Comparison of ENCODE assay signal across 27 cellular contexts in the genomic region with DNA sequence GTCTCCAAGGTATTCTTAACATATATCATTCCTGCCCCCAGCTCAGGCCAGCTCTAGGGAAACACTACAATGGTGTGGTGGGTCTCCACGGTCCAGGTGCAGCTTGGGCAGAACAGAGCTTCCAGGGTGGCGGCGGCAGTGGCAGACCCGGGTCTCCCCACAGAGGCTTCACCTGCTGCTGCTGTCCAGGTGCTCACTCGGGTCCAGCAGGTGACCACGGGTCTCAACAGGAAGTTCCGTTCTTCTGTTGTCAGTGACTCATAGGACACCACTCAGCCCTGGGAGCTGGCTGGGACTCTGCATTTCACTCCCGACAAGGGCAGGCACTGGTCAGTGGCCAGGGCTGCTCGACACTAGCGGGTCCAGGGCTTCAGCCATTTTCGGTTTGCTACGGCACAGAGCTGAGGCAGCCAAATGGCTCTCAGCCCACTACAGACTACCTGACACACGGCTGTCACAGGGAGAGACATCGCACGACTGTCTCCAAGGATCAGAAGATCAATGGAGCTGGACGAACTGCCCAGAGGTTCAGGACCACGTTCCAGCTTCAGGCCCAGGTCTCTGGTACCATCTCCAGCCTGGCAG. TPM values are rescaled to one million over a fixed set of nuclear protein-coding genes. Genes with fewer than 3 reads are reported as not detected.
DNase-seq lines count a peak whose midpoint lies in the region; ATAC-seq, FAIRE-seq and TF ChIP-seq lines count a peak whose summit lies in the region.
"Had no signal": no experiment of that assay in that cellular context is flagged by ENCODE, and none has a peak within 500 bp of the region (broad histone marks: within the 10 kb centered on the region; RNA-seq: fewer than 3 reads in every experiment).

No MANE protein-coding gene starts in this region.

- H3K9ac ChIP-seq in kidney (ENCODE audit: low read length in 2 of 2) (no peak overlapping the region), neuronal stem cell (ENCODE audit: low read depth, low read length, poor library complexity) (no peak overlapping the region)
- H3K9ac ChIP-seq: BLaER1 had no signal

- POLR2A ChIA-PET in naive thymus-derived CD4-positive, alpha-beta T cell (lab: Charles Lee), result no interaction called here

- no peaks in the 10 kb centered on the region for H3K4me1 ChIP-seq in kidney (ENCODE audit: control insufficient read depth in 1 of 2, insufficient read depth in 1 of 2, low read depth in 1 of 2, low read length in 2 of 2)
- H3K4me1 ChIP-seq in neuronal stem cell (ENCODE audit: control insufficient read depth in 2 of 2, insufficient read depth in 1 of 2, low read depth in 1 of 2, low read length in 2 of 2), result no peaks in the 10 kb centered on the region
- no peaks in the 10 kb centered on the region for H3K4me1 ChIP-seq in sigmoid colon
- no peaks in the 10 kb centered on the region for H3K4me1 ChIP-seq in naive thymus-derived CD4-positive, alpha-beta T cell (ENCODE audit: control insufficient read depth in 2 of 2, insufficient read depth in 2 of 2, low read length in 2 of 2)
- H3K4me1 ChIP-seq: A549, BE2C had no signal

- H3K27ac Mint-ChIP-seq in chondrocyte (ENCODE audit: unreplicated experiment), result no peak overlapping the region
- H3K27ac Mint-ChIP-seq in naive thymus-derived CD4-positive, alpha-beta T cell, result no peak overlapping the region
- H3K27ac Mint-ChIP-seq: CD4-positive, alpha-beta memory T cell; CD8-positive, alpha-beta memory T cell had no signal

- CTCF ChIA-PET in naive thymus-derived CD4-positive, alpha-beta T cell (lab: Charles Lee), result no interaction called here

- no peak overlapping the region for H4K91ac ChIP-seq in neuronal stem cell (ENCODE audit: low read depth, low read length, poor library complexity)

- H2BK5ac ChIP-seq in neuronal stem cell (ENCODE audit: low read length), result no peak overlapping the region

- no peaks in the 10 kb centered on the region for H3K9me3 ChIP-seq in kidney (ENCODE audit: control insufficient read depth in 1 of 2, low read length in 2 of 2)
- H3K9me3 ChIP-seq in neuronal stem cell (replicated peaks in 1 of 2; ENCODE audit: control insufficient read depth in 2 of 2, insufficient read depth in 1 of 2, low read depth in 1 of 2, low read length in 2 of 2), result peaks cover 0 to 3% of the 10 kb centered on the region in 2 donors
- H3K9me3 ChIP-seq in sigmoid colon, result no peaks in the 10 kb centered on the region
- no peaks in the 10 kb centered on the region for H3K9me3 ChIP-seq in naive thymus-derived CD4-positive, alpha-beta T cell (ENCODE audit: control insufficient read depth in 2 of 3, low read length in 3 of 3)
- H3K9me3 ChIP-seq: A549, BE2C, BLaER1 had no signal

- H3K36me3 ChIP-seq in kidney (ENCODE audit: control insufficient read depth in 1 of 2, insufficient read depth in 2 of 2, low read length in 2 of 2) (peaks cover 22 to 42% of the 10 kb centered on the region in 2 donors), neuronal stem cell (replicated peaks in 1 of 2; ENCODE audit: control insufficient read depth in 2 of 2, insufficient read depth in 2 of 2, low read length in 2 of 2) (peaks cover 31 to 83% of the 10 kb centered on the region in 2 donors), sigmoid colon (peaks cover 17 to 79% (median 44%) of the 10 kb centered on the region in 4 donors)
- peaks cover 10 to 71% (median 11%) of the 10 kb centered on the region in 3 experiments for H3K36me3 ChIP-seq in naive thymus-derived CD4-positive, alpha-beta T cell (ENCODE audit: control insufficient read depth in 2 of 3, insufficient read depth in 3 of 3, low read length in 3 of 3)

- no peak overlapping the region for H3K14ac ChIP-seq in neuronal stem cell (ENCODE audit: low read length)

- peaks cover 6% of the 10 kb centered on the region for H3K36me3 Mint-ChIP-seq in chondrocyte (ENCODE audit: low read depth)
- peaks cover 2 to 57% (median 22%) of the 10 kb centered on the region in 5 donors for H3K36me3 Mint-ChIP-seq in naive thymus-derived CD4-positive, alpha-beta T cell

- H3K27me3 Mint-ChIP-seq in chondrocyte (ENCODE audit: low read depth), result peaks cover 1% of the 10 kb centered on the region
- H3K27me3 Mint-ChIP-seq in naive thymus-derived CD4-positive, alpha-beta T cell, result no peaks in the 10 kb centered on the region
- H3K27me3 Mint-ChIP-seq: CD4-positive, alpha-beta memory T cell; CD4-positive, CD25-positive, alpha-beta regulatory T cell; CD8-positive, alpha-beta memory T cell had no signal

- no peak overlapping the region for H3K4ac ChIP-seq in neuronal stem cell (ENCODE audit: low read length)

- no peak overlapping the region for H3K4me2 ChIP-seq in neuronal stem cell (ENCODE audit: insufficient read depth, low read length, poor library complexity, severe bottlenecking)
- H3K4me2 ChIP-seq: A549, BLaER1 had no signal

- no peaks in the 10 kb centered on the region for H3K4me1 Mint-ChIP-seq in chondrocyte (ENCODE audit: low read depth)
- H3K4me1 Mint-ChIP-seq in naive thymus-derived CD4-positive, alpha-beta T cell, result peaks cover 0 to 3% (median 0%) of the 10 kb centered on the region in 7 donors
- H3K4me1 Mint-ChIP-seq: CD14-positive monocyte; CD4-positive, alpha-beta memory T cell; CD8-positive, alpha-beta memory T cell had no signal

- no peak for TF ChIP-seq POLR2A in sigmoid colon (IDR thresholded peaks at IDR 0.05)

- H2BK120ac ChIP-seq in neuronal stem cell (ENCODE audit: low read depth, low read length), result no peak overlapping the region

- peak overlapping the region; percentile 13 for H3K23ac ChIP-seq in neuronal stem cell (ENCODE audit: low read depth, low read length, poor library complexity)

- H4K8ac ChIP-seq in neuronal stem cell (ENCODE audit: low read depth, low read length), result no peak overlapping the region

- FAIRE-seq in kidney (lab: Jason Lieb, UNC), result no peak
- FAIRE-seq: A549, GM12878, GM12892, GM18507 had no signal

- no peaks in the 10 kb centered on the region for H3K9me3 Mint-ChIP-seq in chondrocyte (ENCODE audit: low read depth)
- no peaks in the 10 kb centered on the region for H3K9me3 Mint-ChIP-seq in naive thymus-derived CD4-positive, alpha-beta T cell
- H3K9me3 Mint-ChIP-seq: CD14-positive monocyte; CD4-positive, alpha-beta memory T cell; CD8-positive, alpha-beta memory T cell had no signal

- no peak overlapping the region for H2BK12ac ChIP-seq in neuronal stem cell (ENCODE audit: low read length)

- H3K4me3 Mint-ChIP-seq in chondrocyte (ENCODE audit: unreplicated experiment), result no peak overlapping the region
- H3K4me3 Mint-ChIP-seq in naive thymus-derived CD4-positive, alpha-beta T cell, result no peak overlapping the region
- H3K4me3 Mint-ChIP-seq: CD14-positive monocyte; CD4-positive, alpha-beta memory T cell; CD4-positive, CD25-positive, alpha-beta regulatory T cell; CD8-positive, alpha-beta memory T cell had no signal

- no peak for TF ChIP-seq EP300 in sigmoid colon (IDR thresholded peaks at IDR 0.05)

- H3K4me3 ChIP-seq in kidney (ENCODE audit: low read length in 2 of 2), result no peak overlapping the region
- no peak overlapping the region for H3K4me3 ChIP-seq in neuronal stem cell (ENCODE audit: low read length in 2 of 2)
- H3K4me3 ChIP-seq in sigmoid colon, result no peak overlapping the region
- no peak overlapping the region for H3K4me3 ChIP-seq in naive thymus-derived CD4-positive, alpha-beta T cell (ENCODE audit: low read length)
- H3K4me3 ChIP-seq: A549, BLaER1, GM12878 had no signal

- TF ChIP-seq CTCF in kidney (IDR thresholded peaks at IDR 0.05; ENCODE audit: borderline replicate concordance, extremely low read depth, insufficient read depth) (no peak), sigmoid colon (IDR thresholded peaks at IDR 0.05) (no peak), chondrocyte (IDR thresholded peaks at IDR 0.05) (no peak)

- H3K27me3 ChIP-seq in neuronal stem cell (ENCODE audit: control insufficient read depth in 3 of 3, insufficient read depth in 3 of 3, low read depth in 1 of 3, low read length in 3 of 3) (no peaks in the 10 kb centered on the region), sigmoid colon (no peaks in the 10 kb centered on the region)
- no peaks in the 10 kb centered on the region for H3K27me3 ChIP-seq in naive thymus-derived CD4-positive, alpha-beta T cell (ENCODE audit: control insufficient read depth in 2 of 2, insufficient read depth in 2 of 2, low read length in 2 of 2)
- H3K27me3 ChIP-seq: BE2C, BLaER1 had no signal

- peak; percentile 40 for DNase-seq in kidney
- DNase-seq in neuronal stem cell (ENCODE audit: low spot score), result no peak
- DNase-seq in sigmoid colon, result peak; percentile 57
- no peak for DNase-seq in chondrocyte (ENCODE audit: low spot score)
- DNase-seq in naive thymus-derived CD4-positive, alpha-beta T cell, result no peak
- DNase-seq in medulla oblongata (ENCODE audit: extremely low spot score), result no peak
- DNase-seq: ACHN; BE2C; CD4-positive, alpha-beta memory T cell; CD4-positive, CD25-positive, alpha-beta regulatory T cell; COR-L47; DMS 273 treated with DMSO at 0.1 percent for 48 hours; DMS153; DMS53; DMS79; DND-41; EL; GDM1 had no signal

- no peak overlapping the region for H3K27ac ChIP-seq in kidney (ENCODE audit: low read depth in 2 of 2, low read length in 2 of 2)
- no peak overlapping the region for H3K27ac ChIP-seq in neuronal stem cell (replicated peaks; ENCODE audit: low read length)
- no peak overlapping the region for H3K27ac ChIP-seq in sigmoid colon
- no peak overlapping the region for H3K27ac ChIP-seq in naive thymus-derived CD4-positive, alpha-beta T cell (ENCODE audit: low read depth, low read length)
- H3K27ac ChIP-seq: 22Rv1, A549, BLaER1 had no signal

- WGBS in neuronal stem cell (ENCODE audit: extremely low coverage in 2 of 2, insufficient read length in 2 of 2, insufficient replicate concordance in 1 of 2), 2 donors, result no CpG with 5 or more reads among the region's 17 CpGs
- 94 to 96% methylated on average over 17 of the region's 17 CpGs for WGBS in sigmoid colon, 2 donors

- no peak overlapping the region for H2BK15ac ChIP-seq in neuronal stem cell (ENCODE audit: low read length)

- H2AK5ac ChIP-seq in neuronal stem cell (ENCODE audit: low read depth, low read length), result no peak overlapping the region

- no peaks in the 10 kb centered on the region for H3K79me1 ChIP-seq in neuronal stem cell (ENCODE audit: low read depth, low read length)

- H3K18ac ChIP-seq in neuronal stem cell (ENCODE audit: low read length), result no peak overlapping the region

- H2AFZ ChIP-seq in neuronal stem cell (ENCODE audit: low read length), result no peak overlapping the region

- intact Hi-C loops in kidney (cut with DNase I) (no loop called here), sigmoid colon (cut with DNase I) (no loop called here)
- intact Hi-C loops in naive thymus-derived CD4-positive, alpha-beta T cell (cut with micrococcal nuclease), result no loop called here

- ATAC-seq in naive thymus-derived CD4-positive, alpha-beta T cell, result no peak
- ATAC-seq: A549, GM12878 had no signal

RNA-seq across cellular contexts. Expression of a gene that starts 16.7 kb away (rescaled TPM):
- total RNA-seq in kidney, result 26.2 TPM
- polyA plus RNA-seq in kidney (ENCODE audit: insufficient read depth, low read depth, low replicate concordance), result 11.3 TPM
- 12.3 TPM for polyA plus RNA-seq in neuronal stem cell (2013, experiment 1 of 2)
- 12.6 TPM for polyA plus RNA-seq in neuronal stem cell (2013, experiment 2 of 2)
- total RNA-seq in sigmoid colon, result 10 to 100 TPM; 10.7 to 18.8 (median 11.9) TPM
- polyA plus RNA-seq in sigmoid colon, result 10 to 100 TPM in 1 of 3 donors, 1 to 10 TPM in 2; 5.5 to 12.9 (median 6.6) TPM
- total RNA-seq in chondrocyte, result 8.1 to 13.2 TPM (median 8.5 TPM) in 3 replicates
- total RNA-seq in naive thymus-derived CD4-positive, alpha-beta T cell, result 10 to 100 TPM; 17.6 to 46.7 (median 29.9) TPM
- 10 to 100 TPM; 16.7 to 28.1 TPM for polyA plus RNA-seq in naive thymus-derived CD4-positive, alpha-beta T cell

RNA-seq across cellular contexts. Expression of a gene that starts 28.0 kb away (rescaled TPM):
- total RNA-seq in kidney (0.57 TPM), sigmoid colon (10 to 100 TPM; 44.6 to 74.2 (median 59.3) TPM), chondrocyte (not detected in 3 replicates)
- polyA plus RNA-seq in kidney (ENCODE audit: insufficient read depth, low read depth, low replicate concordance) (0.67 TPM), sigmoid colon (1 to 10 TPM; 2.5 to 8.5 (median 4.8) TPM)
- 0.01 TPM for polyA plus RNA-seq in neuronal stem cell (2013, experiment 1 of 2)
- not detected for polyA plus RNA-seq in neuronal stem cell (2013, experiment 2 of 2)
- not detected for total RNA-seq in naive thymus-derived CD4-positive, alpha-beta T cell
- polyA plus RNA-seq in naive thymus-derived CD4-positive, alpha-beta T cell, result not detected
- total RNA-seq: CD4-positive, alpha-beta memory T cell; CD4-positive, CD25-positive, alpha-beta regulatory T cell; CD8-positive, alpha-beta memory T cell; G401; GM12878 had no signal
- polyA plus RNA-seq: A549; CD14-positive monocyte; CD4-positive, alpha-beta memory T cell; CD4-positive, CD25-positive, alpha-beta regulatory T cell; CD8-positive, alpha-beta memory T cell had no signal

RNA-seq across cellular contexts. Expression of a gene that starts 28.3 kb away (rescaled TPM):
- total RNA-seq in kidney, result 6.3 TPM
- polyA plus RNA-seq in kidney (ENCODE audit: insufficient read depth, low read depth, low replicate concordance), result 3.8 TPM
- polyA plus RNA-seq in neuronal stem cell (2013, experiment 1 of 2), result 0.15 TPM
- polyA plus RNA-seq in neuronal stem cell (2013, experiment 2 of 2), result 0.12 TPM
- under 1 TPM; under 0.01 to 0.81 (median 0.39) TPM for total RNA-seq in sigmoid colon
- polyA plus RNA-seq in sigmoid colon, result under 1 TPM in 2 of 3 donors, not detected in 1; 0.25 to 0.60 TPM
- total RNA-seq in chondrocyte, result 70.4 to 84.2 TPM (median 77.8 TPM) in 3 replicates
- total RNA-seq in naive thymus-derived CD4-positive, alpha-beta T cell, result not detected
- polyA plus RNA-seq in naive thymus-derived CD4-positive, alpha-beta T cell, result not detected
- total RNA-seq: CD4-positive, alpha-beta memory T cell; CD4-positive, CD25-positive, alpha-beta regulatory T cell; CD8-positive, alpha-beta memory T cell; GM12878 had no signal
- polyA plus RNA-seq: CD14-positive monocyte; CD4-positive, alpha-beta memory T cell; CD4-positive, CD25-positive, alpha-beta regulatory T cell; CD8-positive, alpha-beta memory T cell; GM12878 had no signal

RNA-seq across cellular contexts. Expression of a gene that starts 40.1 kb away (rescaled TPM):
- total RNA-seq in kidney, result 2.0 TPM
- 0.52 TPM for polyA plus RNA-seq in kidney (ENCODE audit: insufficient read depth, low read depth, low replicate concordance)
- 0.04 TPM for polyA plus RNA-seq in neuronal stem cell (2013, experiment 1 of 2)
- 0.07 TPM for polyA plus RNA-seq in neuronal stem cell (2013, experiment 2 of 2)
- total RNA-seq in sigmoid colon, result under 1 TPM in 3 of 4 donors, not detected in 1; 0.14 to 0.36 (median 0.28) TPM
- 1 to 10 TPM in 1 of 3 donors, under 1 TPM in 2; 0.60 to 1.6 (median 0.80) TPM for polyA plus RNA-seq in sigmoid colon
- 7.7 to 10.1 TPM (median 8.1 TPM) in 3 replicates for total RNA-seq in chondrocyte
- not detected for total RNA-seq in naive thymus-derived CD4-positive, alpha-beta T cell
- polyA plus RNA-seq in naive thymus-derived CD4-positive, alpha-beta T cell, result not detected
- total RNA-seq: CD4-positive, alpha-beta memory T cell; CD4-positive, CD25-positive, alpha-beta regulatory T cell; CD8-positive, alpha-beta memory T cell; GM12878 had no signal
- polyA plus RNA-seq: CD14-positive monocyte; CD4-positive, alpha-beta memory T cell; CD4-positive, CD25-positive, alpha-beta regulatory T cell; CD8-positive, alpha-beta memory T cell had no signal

Comparison
In these comparisons a context has a peak if more than half of its experiments do, and no peak if none do; other contexts are left out.
1. DNase-seq: peak in kidney (single experiment) and sigmoid colon (single experiment); none in neuronal stem cell (single experiment), chondrocyte (single experiment), naive thymus-derived CD4-positive, alpha-beta T cell (0 of 9) and medulla oblongata (single experiment).
2. RNA of a gene that starts 28.0 kb away (total RNA-seq): 44.6 to 74.2 TPM in sigmoid colon; 0.57 TPM in kidney (single experiment), not detected in chondrocyte and not detected in naive thymus-derived CD4-positive, alpha-beta T cell; every median in the first group is over 10 times any median in the second.